ENCODE assay signal across 30 cellular contexts in the genomic region with DNA sequence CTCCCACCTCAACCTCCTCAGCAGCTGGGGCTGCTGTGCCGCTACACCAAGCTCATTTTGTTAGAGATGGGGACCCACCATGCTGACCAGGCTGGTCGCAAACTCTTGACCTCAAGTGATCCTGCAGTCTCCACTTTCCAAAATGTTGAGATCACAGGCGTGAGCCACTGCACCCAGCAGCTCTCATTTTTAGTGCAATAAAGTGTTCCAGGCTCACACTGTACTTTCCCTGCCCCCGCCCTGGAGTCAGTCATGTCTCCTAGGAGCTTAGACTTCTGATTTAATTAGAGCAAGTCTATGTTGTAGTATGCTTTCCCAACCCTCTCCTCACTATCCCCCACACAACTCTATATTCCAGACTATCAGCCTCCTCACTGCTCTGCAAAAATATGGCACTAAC.
"Had no signal": no experiment of that assay in that cellular context is flagged by ENCODE, and none has a peak within 500 bp of the region (broad histone marks: within the 10 kb centered on the region; RNA-seq: fewer than 3 reads in every experiment).

No MANE protein-coding gene starts in this region.

- H3K4me1 ChIP-seq: adrenal gland, body of pancreas, heart left ventricle, sigmoid colon, stomach, thyroid gland had no signal

- H3K27me3 Mint-ChIP-seq: stimulated activated naive B cell treated with anti-CD40 and anti-IgM and Interleukin-4, amounts not matched to agents 10 μg/mL and 1 μg/mL and 100 μg/mL, for 72 hours had no signal

- H3K9me3 Mint-ChIP-seq: activated naive CD4-positive, alpha-beta T cell treated with anti-CD3 and anti-CD28 coated beads for 36 hours; activated naive CD8-positive, alpha-beta T cell treated with anti-CD3 and anti-CD28 coated beads for 36 hours; activated T-helper 1 cell treated with anti-CD3 and anti-CD28 coated beads, Interleukin-12 subunit alpha, Interleukin-12 subunit beta, Interleukin-2, Interleukin-4 antibody, amounts not matched to agents 30 ng/mL and 10 ng/mL and 1 ng/mL, durations not matched to agents 14 hours and 24 hours and 36 hours; endodermal cell; stimulated activated naive B cell treated with anti-CD40 and anti-IgM and Interleukin-4, amounts not matched to agents 10 μg/mL and 1 μg/mL and 100 μg/mL, for 72 hours; T-helper 1 cell treated with Interleukin-12 subunit alpha and Interleukin-12 subunit beta and Interleukin-4 antibody, amounts not matched to agents 30 μg/mL and 1 μg/mL, for 36 hours had no signal

- H3K4me3 ChIP-seq: adrenal gland, body of pancreas, heart left ventricle, sigmoid colon, stomach, thyroid gland had no signal

- H3K27me3 ChIP-seq: adrenal gland, body of pancreas, heart left ventricle, sigmoid colon, stomach, thyroid gland had no signal

- ATAC-seq: body of pancreas; esophagus mucosa; heart left ventricle; natural killer cell; stimulated activated naive B cell treated with anti-CD40 and anti-IgM and Interleukin-4, amounts not matched to agents 10 μg/mL and 1 μg/mL and 100 μg/mL, for 72 hours had no signal

- H3K36me3 Mint-ChIP-seq: activated naive CD8-positive, alpha-beta T cell treated with anti-CD3 and anti-CD28 coated beads for 36 hours; immature natural killer cell; memory B cell; natural killer cell; stimulated activated naive B cell treated with anti-CD40 and anti-IgM and Interleukin-4, amounts not matched to agents 10 μg/mL and 1 μg/mL and 100 μg/mL, for 72 hours had no signal

- DNase-seq: activated CD4-positive, alpha-beta T cell treated with anti-CD3 and anti-CD28 coated beads for 4 hours; activated CD4-positive, alpha-beta T cell treated with anti-CD3 and anti-CD28 coated beads, Interleukin-2, amount 50 U/mL, for 48 hours; activated CD8-positive, alpha-beta memory T cell treated with anti-CD3 and anti-CD28 coated beads for 24 hours; activated effector memory CD4-positive, alpha-beta T cell treated with anti-CD3 and anti-CD28 coated beads, Interleukin-2, amount 50 U/mL, for 16 hours; activated naive CD4-positive, alpha-beta T cell treated with anti-CD3 and anti-CD28 coated beads for 36 hours; activated naive CD8-positive, alpha-beta T cell treated with anti-CD3 and anti-CD28 coated beads for 36 hours; activated T-cell treated with anti-CD3 and anti-CD28 coated beads, Interleukin-2, amount 50 U/mL, for 1 hour; adrenal gland; aorta; body of pancreas; endodermal cell; foreskin fibroblast; heart left ventricle; immature natural killer cell; natural killer cell; retina; sigmoid colon; small intestine; stimulated activated CD4-positive, alpha-beta T cell treated with anti-CD3 and anti-CD28 coated beads, Interleukin-1b, Interleukin-23, amount 100 ng/mL, for 48 hours; stimulated activated naive B cell treated with anti-CD40 and anti-IgM and Interleukin-4, amounts not matched to agents 10 μg/mL and 1 μg/mL and 100 μg/mL, for 72 hours; stomach; SW 1271; T-helper 9 cell; thyroid gland had no signal

- H3K36me3 ChIP-seq: adrenal gland, heart left ventricle, sigmoid colon, stomach, thyroid gland had no signal

- H3K27ac Mint-ChIP-seq: activated naive CD4-positive, alpha-beta T cell treated with anti-CD3 and anti-CD28 coated beads for 36 hours; activated naive CD8-positive, alpha-beta T cell treated with anti-CD3 and anti-CD28 coated beads for 36 hours; activated T-helper 1 cell treated with anti-CD3 and anti-CD28 coated beads, Interleukin-12 subunit alpha, Interleukin-12 subunit beta, Interleukin-2, Interleukin-4 antibody, amounts not matched to agents 30 ng/mL and 10 ng/mL and 1 ng/mL, durations not matched to agents 14 hours and 24 hours and 36 hours; endodermal cell; immature natural killer cell; memory B cell; natural killer cell; progenitor cell of endocrine pancreas; stimulated activated naive B cell treated with anti-CD40 and anti-IgM and Interleukin-4, amounts not matched to agents 10 μg/mL and 1 μg/mL and 100 μg/mL, for 72 hours; T-helper 1 cell treated with Interleukin-12 subunit alpha and Interleukin-12 subunit beta and Interleukin-4 antibody, amounts not matched to agents 30 μg/mL and 1 μg/mL, for 36 hours had no signal

- H3K4me3 Mint-ChIP-seq: activated naive CD4-positive, alpha-beta T cell treated with anti-CD3 and anti-CD28 coated beads for 36 hours; activated naive CD8-positive, alpha-beta T cell treated with anti-CD3 and anti-CD28 coated beads for 36 hours; activated T-helper 1 cell treated with anti-CD3 and anti-CD28 coated beads, Interleukin-12 subunit alpha, Interleukin-12 subunit beta, Interleukin-2, Interleukin-4 antibody, amounts not matched to agents 30 ng/mL and 10 ng/mL and 1 ng/mL, durations not matched to agents 14 hours and 24 hours and 36 hours; endodermal cell; immature natural killer cell; memory B cell; natural killer cell; stimulated activated naive B cell treated with anti-CD40 and anti-IgM and Interleukin-4, amounts not matched to agents 10 μg/mL and 1 μg/mL and 100 μg/mL, for 72 hours; T-helper 1 cell treated with Interleukin-12 subunit alpha and Interleukin-12 subunit beta and Interleukin-4 antibody, amounts not matched to agents 30 μg/mL and 1 μg/mL, for 36 hours had no signal

- H3K4me1 Mint-ChIP-seq: activated naive CD8-positive, alpha-beta T cell treated with anti-CD3 and anti-CD28 coated beads for 36 hours; endodermal cell; immature natural killer cell; memory B cell; natural killer cell; stimulated activated naive B cell treated with anti-CD40 and anti-IgM and Interleukin-4, amounts not matched to agents 10 μg/mL and 1 μg/mL and 100 μg/mL, for 72 hours had no signal

- H3K27ac ChIP-seq: adrenal gland, body of pancreas, heart left ventricle, sigmoid colon, stomach, thyroid gland, VCaP had no signal

- H3K9me3 ChIP-seq: adrenal gland, body of pancreas, heart left ventricle, sigmoid colon, stomach, thyroid gland had no signal
